In genomic region chr2:3780477-3781402, GRCh38 we compare ENCODE assay signal across 8 cellular contexts.
A peak's percentile ranks its signal among the peaks of the same experiment; 100 is the strongest.
DNase-seq lines count a peak whose midpoint lies in the region; ATAC-seq lines count a peak whose summit lies in the region.

No MANE protein-coding gene starts in this region.

- DNase-seq in activated CD4-positive, alpha-beta T cell treated with anti-CD3 and anti-CD28 coated beads for 24 hours (ENCODE audit: low read depth in 2 of 2): peak; percentile 22 to 45
- no peak for DNase-seq in activated CD4-positive, alpha-beta T cell treated with anti-CD3 and anti-CD28 coated beads for 1 hour
- DNase-seq in NAMALWA (ENCODE audit: low spot score): peak; percentile 79
- peak; percentile 37 for DNase-seq in SKM-1 treated with dmso at 0.1 percent for 144 hours (lab: John Stamatoyannopoulos, UW; ENCODE audit: unreplicated experiment)
- DNase-seq in astrocyte of the hippocampus (ENCODE audit: low read depth, low spot score): peak; percentile 44
- peak; percentile 83 for DNase-seq in islet precursor cell
- DNase-seq in stimulated activated CD4-positive, alpha-beta T cell treated with anti-CD3 and anti-CD28 coated beads, TNF-alpha, amount 100 ng/mL, for 24 hours (ENCODE audit: low read depth in 3 of 3): peak in 2 of 3 experiments; percentile 4 to 64

- ATAC-seq in HG02588 (IDR thresholded peaks at IDR 0.05; ENCODE audit: unreplicated experiment): peak; percentile 99
